Comparison of ENCODE assay signal across 8 cellular contexts in genomic region chr17:38799501-38800236, GRCh38. TPM values are rescaled to one million over a fixed set of nuclear protein-coding genes. Genes with fewer than 3 reads are reported as not detected.
A peak's percentile ranks its signal among the peaks of the same experiment; 100 is the strongest.
DNase-seq lines count a peak whose midpoint lies in the region; ATAC-seq, FAIRE-seq and TF ChIP-seq lines count a peak whose summit lies in the region.

Gene PIP4K2B, minus strand, starts transcription at chr17:38799556. Its CDS starts 132 bp downstream, at chr17:38799424.

- no peak for TF ChIP-seq CTCF in ascending aorta (IDR thresholded peaks at IDR 0.05)

- H3K36me3 ChIP-seq in ascending aorta = peaks cover 26 to 39% of the 10 kb centered on the region in 2 donors

- peaks cover 31% of the 10 kb centered on the region for H3K4me1 Mint-ChIP-seq in T-helper 2 cell treated with Interferon-gamma antibody and Interleukin-4, amounts not matched to agents 5 μg/mL and 100 μg/mL, for 36 hours (ENCODE audit: low read depth)

- H3K9me3 ChIP-seq in ascending aorta = no peaks in the 10 kb centered on the region
- H3K9me3 ChIP-seq in right cardiac atrium (ENCODE audit: control insufficient read depth, low read length) = no peaks in the 10 kb centered on the region

- under 1% methylated on average over 76 of the region's 76 CpGs for WGBS in right cardiac atrium

- DNase-seq in GM18507 (ENCODE audit: extremely low spot score, insufficient read length, low read depth) (peak; percentile 91), NCI-H2029 (lab: John Stamatoyannopoulos, UW) (peak; percentile 96), ascending aorta (ENCODE audit: low spot score in 2 of 2) (peak; percentile 85 to 98), right cardiac atrium (peak; percentile 98 to 99 (median 98)), pulmonary artery endothelial cell (ENCODE audit: low read depth, low spot score) (peak; percentile 90), urothelium cell line (ENCODE audit: low spot score) (peak; percentile 98)
- peak; percentile 88 for DNase-seq in T-helper 2 cell treated with Interferon-gamma antibody and Interleukin-4, amounts not matched to agents 5 μg/mL and 100 μg/mL, for 36 hours (ENCODE audit: low spot score)

- H3K4me3 ChIP-seq in ascending aorta (peak within 1 kb of the TSS; percentile 88 to 93), right cardiac atrium (ENCODE audit: low read length) (peak within 1 kb of the TSS; percentile 72)

- peaks cover 7 to 25% of the 10 kb centered on the region in 2 donors for H3K4me1 ChIP-seq in ascending aorta
- H3K4me1 ChIP-seq in right cardiac atrium (ENCODE audit: control insufficient read depth, insufficient read depth, low read length) = peaks cover 9% of the 10 kb centered on the region

- FAIRE-seq in GM18507 (lab: Jason Lieb, UNC) (no peak), urothelium cell line (lab: Jason Lieb, UNC) (no peak)

- H3K27ac ChIP-seq in ascending aorta (peak within 1 kb of the TSS; percentile 98 to 100), right cardiac atrium (ENCODE audit: low read length) (peak within 1 kb of the TSS; percentile 89)

- H3K27me3 ChIP-seq in ascending aorta (no peaks in the 10 kb centered on the region), right cardiac atrium (ENCODE audit: control insufficient read depth, insufficient read depth) (no peaks in the 10 kb centered on the region)

- no peaks in the 10 kb centered on the region for H3K9me3 Mint-ChIP-seq in T-helper 2 cell treated with Interferon-gamma antibody and Interleukin-4, amounts not matched to agents 5 μg/mL and 100 μg/mL, for 36 hours

- peak within 1 kb of the TSS; percentile 87 for H3K27ac Mint-ChIP-seq in T-helper 2 cell treated with Interferon-gamma antibody and Interleukin-4, amounts not matched to agents 5 μg/mL and 100 μg/mL, for 36 hours

- ATAC-seq in HG02973 (IDR thresholded peaks at IDR 0.05; ENCODE audit: unreplicated experiment) = peak; percentile 64
- ATAC-seq in right cardiac atrium = peak; percentile 96 to 97

- H3K36me3 Mint-ChIP-seq in T-helper 2 cell treated with Interferon-gamma antibody and Interleukin-4, amounts not matched to agents 5 μg/mL and 100 μg/mL, for 36 hours (ENCODE audit: low read depth) = peaks cover 45% of the 10 kb centered on the region

- intact Hi-C loops in ascending aorta (cut with DNase I) = loop anchor here (1.0 to 5.0 kb wide), 6 partner anchors 26 to 401 kb away; partner anchors contain the start of genes CWC25, PLXDC1, PSMB3 and RPL19
- intact Hi-C loops in right cardiac atrium (cut with DNase I) = no loop called here

- H3K27me3 Mint-ChIP-seq in T-helper 2 cell treated with Interferon-gamma antibody and Interleukin-4, amounts not matched to agents 5 μg/mL and 100 μg/mL, for 36 hours (ENCODE audit: low read depth) = no peaks in the 10 kb centered on the region

- H3K4me3 Mint-ChIP-seq in T-helper 2 cell treated with Interferon-gamma antibody and Interleukin-4, amounts not matched to agents 5 μg/mL and 100 μg/mL, for 36 hours = peak within 1 kb of the TSS; percentile 91

RNA-seq across cellular contexts. Expression of gene PIP4K2B, which starts in this region (rescaled TPM):
- total RNA-seq in ascending aorta = 45.0 TPM
- total RNA-seq in right cardiac atrium = 10 to 100 TPM; 39.2 to 50.0 (median 46.2) TPM
- 28.2 TPM for polyA plus RNA-seq in right cardiac atrium
- total RNA-seq in pulmonary artery endothelial cell = 37.3 and 64.8 TPM in 2 replicates

Comparison
In these comparisons a context has a peak if more than half of its experiments do, and no peak if none do; other contexts are left out.
1. Peak in every context shown above with its lines: DNase-seq, ATAC-seq, H3K4me3 ChIP-seq and H3K27ac ChIP-seq.